ENCODE assay signal across 9 cellular contexts in the genomic region with DNA sequence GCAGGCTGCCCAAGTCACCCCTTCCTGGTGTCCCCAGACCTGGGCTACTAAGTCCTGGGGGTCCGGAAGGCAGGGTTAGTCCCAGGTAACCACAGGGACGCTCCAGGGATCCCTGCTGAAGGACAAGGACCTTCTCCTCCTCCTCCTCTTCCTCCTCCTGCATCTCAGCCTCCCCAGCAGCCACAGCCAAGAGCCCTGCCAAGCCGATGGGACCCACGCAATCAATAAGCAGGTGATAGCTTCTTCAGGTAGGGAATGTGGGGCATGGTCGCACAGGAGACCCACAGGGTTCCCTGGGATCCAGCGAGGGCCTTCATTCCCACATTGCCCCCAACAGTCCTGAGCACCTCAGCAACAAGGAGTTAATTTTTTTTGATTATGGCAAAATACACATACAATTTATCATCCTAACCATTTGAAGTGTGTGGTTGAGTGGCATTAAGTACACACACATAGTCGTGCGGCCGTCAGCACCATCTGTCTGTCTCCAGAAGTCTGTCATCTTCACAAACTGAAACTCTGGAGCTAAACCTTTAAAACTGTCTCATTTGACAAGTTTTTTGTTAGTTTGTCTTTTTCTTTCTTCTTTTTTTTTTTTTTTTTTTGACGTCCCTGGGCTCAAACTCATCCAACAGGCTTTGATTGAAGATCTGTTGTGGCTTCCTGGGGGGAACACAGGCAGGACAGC. TPM values are rescaled to one million over a fixed set of nuclear protein-coding genes. Genes with fewer than 3 reads are reported as not detected.
DNase-seq lines count a peak whose midpoint lies in the region; ATAC-seq and TF ChIP-seq lines count a peak whose summit lies in the region.
"Had no signal": no experiment of that assay in that cellular context is flagged by ENCODE, and none has a peak within 500 bp of the region (broad histone marks: within the 10 kb centered on the region; RNA-seq: fewer than 3 reads in every experiment).

No MANE protein-coding gene starts in this region.

- peaks cover 3 to 9% of the 10 kb centered on the region in 2 donors for H3K27me3 Mint-ChIP-seq in natural killer cell treated with Interleukin-12 subunit alpha and Interleukin-12 subunit beta and Interleukin-15 and Interleukin-18, amount 100 ng/mL, for 72 hours
- peaks cover 4 to 13% of the 10 kb centered on the region in 2 donors for H3K27me3 Mint-ChIP-seq in natural killer cell (ENCODE audit: low read depth in 2 of 2)
- H3K27me3 Mint-ChIP-seq in naive thymus-derived CD4-positive, alpha-beta T cell = peaks cover 0 to 11% (median 0%) of the 10 kb centered on the region in 5 donors
- H3K27me3 Mint-ChIP-seq in activated CD8-positive, alpha-beta memory T cell treated with anti-CD3 and anti-CD28 coated beads, Interleukin-2, amount 10 ng/mL, durations not matched to agents 7 days and 5 days = peaks cover 16% of the 10 kb centered on the region

- no peaks in the 10 kb centered on the region for H3K9me3 ChIP-seq in Peyer's patch
- no peaks in the 10 kb centered on the region for H3K9me3 ChIP-seq in naive thymus-derived CD4-positive, alpha-beta T cell (ENCODE audit: control insufficient read depth in 2 of 3, low read length in 3 of 3)
- H3K9me3 ChIP-seq in body of pancreas = no peaks in the 10 kb centered on the region
- H3K9me3 ChIP-seq in left ventricle myocardium inferior (replicated peaks) = no peaks in the 10 kb centered on the region

- no peaks in the 10 kb centered on the region for H3K36me3 Mint-ChIP-seq in natural killer cell treated with Interleukin-12 subunit alpha and Interleukin-12 subunit beta and Interleukin-15 and Interleukin-18, amount 100 ng/mL, for 72 hours
- H3K36me3 Mint-ChIP-seq in natural killer cell = no peaks in the 10 kb centered on the region
- H3K36me3 Mint-ChIP-seq in naive thymus-derived CD4-positive, alpha-beta T cell = no peaks in the 10 kb centered on the region
- H3K36me3 Mint-ChIP-seq in activated CD8-positive, alpha-beta memory T cell treated with anti-CD3 and anti-CD28 coated beads, Interleukin-2, amount 10 ng/mL, durations not matched to agents 7 days and 5 days = no peaks in the 10 kb centered on the region

- H3K9me3 Mint-ChIP-seq in natural killer cell treated with Interleukin-12 subunit alpha and Interleukin-12 subunit beta and Interleukin-15 and Interleukin-18, amount 100 ng/mL, for 72 hours = no peaks in the 10 kb centered on the region
- no peaks in the 10 kb centered on the region for H3K9me3 Mint-ChIP-seq in natural killer cell
- H3K9me3 Mint-ChIP-seq in naive thymus-derived CD4-positive, alpha-beta T cell = no peaks in the 10 kb centered on the region
- H3K9me3 Mint-ChIP-seq in activated CD8-positive, alpha-beta memory T cell treated with anti-CD3 and anti-CD28 coated beads, Interleukin-2, amount 10 ng/mL, durations not matched to agents 7 days and 5 days (ENCODE audit: low read depth) = no peaks in the 10 kb centered on the region

- WGBS in body of pancreas, 2 donors = 52 to 55% methylated on average over 10 of the region's 10 CpGs

- H3K4me3 ChIP-seq in Peyer's patch (no peak overlapping the region), body of pancreas (no peak overlapping the region), left ventricle myocardium inferior (no peak overlapping the region)
- no peak overlapping the region for H3K4me3 ChIP-seq in naive thymus-derived CD4-positive, alpha-beta T cell (ENCODE audit: low read length)

- TF ChIP-seq POLR2A in Peyer's patch (IDR thresholded peaks at IDR 0.05) (no peak), body of pancreas (IDR thresholded peaks at IDR 0.05) (no peak)

- H3K27ac ChIP-seq in Peyer's patch = peak overlapping the region in 3 of 4 donors; percentile 39 to 73 (median 68)
- H3K27ac ChIP-seq in naive thymus-derived CD4-positive, alpha-beta T cell (ENCODE audit: low read depth, low read length) = peak overlapping the region; percentile 57
- peak overlapping the region in 1 of 4 donors; percentile 20 for H3K27ac ChIP-seq in body of pancreas
- no peak overlapping the region for H3K27ac ChIP-seq in left ventricle myocardium inferior (replicated peaks)

- H3K36me3 ChIP-seq in Peyer's patch (no peaks in the 10 kb centered on the region), body of pancreas (replicated peaks in 1 of 2; ENCODE audit: insufficient read depth in 1 of 2, low read depth in 2 of 2) (no peaks in the 10 kb centered on the region), left ventricle myocardium inferior (no peaks in the 10 kb centered on the region)
- H3K36me3 ChIP-seq in naive thymus-derived CD4-positive, alpha-beta T cell (ENCODE audit: control insufficient read depth in 2 of 3, insufficient read depth in 3 of 3, low read length in 3 of 3) = no peaks in the 10 kb centered on the region

- H3K4me1 Mint-ChIP-seq in natural killer cell treated with Interleukin-12 subunit alpha and Interleukin-12 subunit beta and Interleukin-15 and Interleukin-18, amount 100 ng/mL, for 72 hours (ENCODE audit: low read depth in 2 of 2) = peaks cover 10 to 13% of the 10 kb centered on the region in 2 donors
- H3K4me1 Mint-ChIP-seq in natural killer cell = peaks cover 12 to 15% of the 10 kb centered on the region in 2 donors
- H3K4me1 Mint-ChIP-seq in naive thymus-derived CD4-positive, alpha-beta T cell = peaks cover 26 to 68% (median 54%) of the 10 kb centered on the region in 7 donors
- H3K4me1 Mint-ChIP-seq in activated CD8-positive, alpha-beta memory T cell treated with anti-CD3 and anti-CD28 coated beads, Interleukin-2, amount 10 ng/mL, durations not matched to agents 7 days and 5 days = peaks cover 35% of the 10 kb centered on the region

- TF ChIP-seq CTCF in natural killer cell (IDR thresholded peaks at IDR 0.05) (no peak), Peyer's patch (IDR thresholded peaks at IDR 0.05) (no peak), body of pancreas (IDR thresholded peaks at IDR 0.05) (no peak), left ventricle myocardium inferior (IDR thresholded peaks at IDR 0.05; ENCODE audit: borderline replicate concordance) (no peak)

- ATAC-seq in natural killer cell treated with Interleukin-12 subunit alpha and Interleukin-12 subunit beta and Interleukin-15 and Interleukin-18, amount 100 ng/mL, for 72 hours = no peak
- no peak for ATAC-seq in natural killer cell
- ATAC-seq in naive thymus-derived CD4-positive, alpha-beta T cell = no peak
- ATAC-seq in body of pancreas = no peak
- ATAC-seq in HG02852 (IDR thresholded peaks at IDR 0.05; ENCODE audit: unreplicated experiment) = no peak
- ATAC-seq in activated CD8-positive, alpha-beta memory T cell treated with anti-CD3 and anti-CD28 coated beads, Interleukin-2, amount 10 ng/mL, durations not matched to agents 7 days and 5 days = no peak

- H3K4me1 ChIP-seq in Peyer's patch = peaks cover 0 to 6% (median 0%) of the 10 kb centered on the region in 4 donors
- H3K4me1 ChIP-seq in naive thymus-derived CD4-positive, alpha-beta T cell (ENCODE audit: control insufficient read depth in 2 of 2, insufficient read depth in 2 of 2, low read length in 2 of 2) = peaks cover 51 to 64% of the 10 kb centered on the region in 2 donors
- peaks cover 15% of the 10 kb centered on the region for H3K4me1 ChIP-seq in body of pancreas
- peaks cover 5% of the 10 kb centered on the region for H3K4me1 ChIP-seq in left ventricle myocardium inferior

- no peak overlapping the region for H3K4me3 Mint-ChIP-seq in natural killer cell treated with Interleukin-12 subunit alpha and Interleukin-12 subunit beta and Interleukin-15 and Interleukin-18, amount 100 ng/mL, for 72 hours
- no peak overlapping the region for H3K4me3 Mint-ChIP-seq in natural killer cell
- peak overlapping the region in 9 of 10 donors; percentile 41 to 78 (median 69) for H3K4me3 Mint-ChIP-seq in naive thymus-derived CD4-positive, alpha-beta T cell
- H3K4me3 Mint-ChIP-seq in activated CD8-positive, alpha-beta memory T cell treated with anti-CD3 and anti-CD28 coated beads, Interleukin-2, amount 10 ng/mL, durations not matched to agents 7 days and 5 days = no peak overlapping the region

- peak; percentile 2 for DNase-seq in natural killer cell treated with Interleukin-12 subunit alpha and Interleukin-12 subunit beta and Interleukin-15 and Interleukin-18, amount 100 ng/mL, for 72 hours (ENCODE audit: low spot score)
- DNase-seq in natural killer cell (no peak), Peyer's patch (no peak), body of pancreas (no peak), left ventricle myocardium inferior (no peak)
- peak in 1 of 9 donors; percentile 15 for DNase-seq in naive thymus-derived CD4-positive, alpha-beta T cell
- DNase-seq in activated CD8-positive, alpha-beta memory T cell treated with anti-CD3 and anti-CD28 coated beads, Interleukin-2, amount 10 ng/mL, durations not matched to agents 7 days and 5 days = no peak
- DNase-seq: foreskin fibroblast had no signal

- H3K27me3 ChIP-seq in Peyer's patch (no peaks in the 10 kb centered on the region), body of pancreas (no peaks in the 10 kb centered on the region), left ventricle myocardium inferior (ENCODE audit: low read depth) (peaks cover 11% of the 10 kb centered on the region)
- H3K27me3 ChIP-seq in naive thymus-derived CD4-positive, alpha-beta T cell (ENCODE audit: control insufficient read depth in 2 of 2, insufficient read depth in 2 of 2, low read length in 2 of 2) = no peaks in the 10 kb centered on the region

- H3K27ac Mint-ChIP-seq in natural killer cell treated with Interleukin-12 subunit alpha and Interleukin-12 subunit beta and Interleukin-15 and Interleukin-18, amount 100 ng/mL, for 72 hours = peak overlapping the region in 1 of 2 donors; percentile 31
- H3K27ac Mint-ChIP-seq in natural killer cell = no peak overlapping the region
- peak overlapping the region in 8 of 9 donors; percentile 87 to 95 (median 93) for H3K27ac Mint-ChIP-seq in naive thymus-derived CD4-positive, alpha-beta T cell
- no peak overlapping the region for H3K27ac Mint-ChIP-seq in activated CD8-positive, alpha-beta memory T cell treated with anti-CD3 and anti-CD28 coated beads, Interleukin-2, amount 10 ng/mL, durations not matched to agents 7 days and 5 days

- intact Hi-C loops in natural killer cell (cut with micrococcal nuclease) = no loop called here
- intact Hi-C loops in naive thymus-derived CD4-positive, alpha-beta T cell (cut with micrococcal nuclease) = loop anchor here in 1 of 2 donors (2.0 kb wide), 1 partner anchor 13 kb away; no protein-coding TSS in a partner anchor
- intact Hi-C loops in body of pancreas (cut with DNase I) = no loop called here
- intact Hi-C loops in left ventricle myocardium inferior (cut with micrococcal nuclease) = no loop called here

- POLR2A ChIA-PET in naive thymus-derived CD4-positive, alpha-beta T cell (lab: Charles Lee) = interaction anchor here (0.7 kb wide), 1 partner anchor 61 kb away, joined by 3 read pairs; no protein-coding TSS in a partner anchor

- CTCF ChIA-PET in naive thymus-derived CD4-positive, alpha-beta T cell (lab: Charles Lee) = interaction anchor here (0.6 to 1.0 kb wide), 3 partner anchors 21 to 32 kb away, joined by 3 to 7 read pairs (median 3); no protein-coding TSS in a partner anchor
- CTCF ChIA-PET in activated CD8-positive, alpha-beta memory T cell treated with anti-CD3 and anti-CD28 coated beads, Interleukin-2, amount 10 ng/mL, durations not matched to agents 7 days and 5 days (lab: Charles Lee) = interaction anchor here (1.1 kb wide), 1 partner anchor 16 kb away, joined by 3 read pairs; no protein-coding TSS in a partner anchor

RNA-seq across cellular contexts. Expression of gene CRYGN, which starts 12.1 kb away (rescaled TPM):
- not detected for total RNA-seq in natural killer cell treated with Interleukin-12 subunit alpha and Interleukin-12 subunit beta and Interleukin-15 and Interleukin-18, amount 100 ng/mL, for 72 hours
- total RNA-seq in natural killer cell = not detected
- total RNA-seq in Peyer's patch = not detected
- 1 to 10 TPM in 1 of 5 experiments, under 1 TPM in 2, not detected in 2; 0.46 to 1.1 (median 0.61) TPM for total RNA-seq in naive thymus-derived CD4-positive, alpha-beta T cell
- polyA plus RNA-seq in naive thymus-derived CD4-positive, alpha-beta T cell = under 1 TPM; 0.33 to 0.48 TPM
- total RNA-seq in body of pancreas = not detected
- total RNA-seq in left ventricle myocardium inferior = 0.41 TPM
- not detected for total RNA-seq in activated CD8-positive, alpha-beta memory T cell treated with anti-CD3 and anti-CD28 coated beads, Interleukin-2, amount 10 ng/mL, durations not matched to agents 7 days and 5 days

RNA-seq across cellular contexts. Expression of gene WDR86, which starts 18.0 kb away (rescaled TPM):
- not detected for total RNA-seq in natural killer cell treated with Interleukin-12 subunit alpha and Interleukin-12 subunit beta and Interleukin-15 and Interleukin-18, amount 100 ng/mL, for 72 hours
- total RNA-seq in natural killer cell (1 to 10 TPM; 1.6 to 4.6 (median 2.1) TPM), Peyer's patch (10 to 100 TPM in 1 of 4 donors, 1 to 10 TPM in 2, not detected in 1; 5.9 to 13.2 (median 6.6) TPM), body of pancreas (10 to 100 TPM in 1 of 2 donors, 1 to 10 TPM in 1; 3.9 to 11.2 TPM), left ventricle myocardium inferior (0.16 TPM)
- 1 to 10 TPM in 2 of 5 experiments, not detected in 3; 1.6 to 9.7 TPM for total RNA-seq in naive thymus-derived CD4-positive, alpha-beta T cell
- polyA plus RNA-seq in naive thymus-derived CD4-positive, alpha-beta T cell = 1 to 10 TPM in 1 of 2 donors, under 1 TPM in 1; 0.24 to 3.1 TPM
- total RNA-seq in activated CD8-positive, alpha-beta memory T cell treated with anti-CD3 and anti-CD28 coated beads, Interleukin-2, amount 10 ng/mL, durations not matched to agents 7 days and 5 days = under 1 TPM in 1 of 2 experiments, not detected in 1; 0.29 TPM

Comparison
In these comparisons a context has a peak if more than half of its experiments do, and no peak if none do; other contexts are left out.
1. H3K27ac Mint-ChIP-seq: peak in naive thymus-derived CD4-positive, alpha-beta T cell (8 of 9); none in natural killer cell (0 of 2) and activated CD8-positive, alpha-beta memory T cell treated with anti-CD3 and anti-CD28 coated beads, Interleukin-2, amount 10 ng/mL, durations not matched to agents 7 days and 5 days (single experiment).
2. H3K4me3 Mint-ChIP-seq: peak in naive thymus-derived CD4-positive, alpha-beta T cell (9 of 10); none in natural killer cell treated with Interleukin-12 subunit alpha and Interleukin-12 subunit beta and Interleukin-15 and Interleukin-18, amount 100 ng/mL, for 72 hours (single experiment), natural killer cell (single experiment) and activated CD8-positive, alpha-beta memory T cell treated with anti-CD3 and anti-CD28 coated beads, Interleukin-2, amount 10 ng/mL, durations not matched to agents 7 days and 5 days (single experiment).